ENCODE assay signal across 26 cellular contexts in genomic region chr5:147713550-147714295, GRCh38.
DNase-seq lines count a peak whose midpoint lies in the region; ATAC-seq and TF ChIP-seq lines count a peak whose summit lies in the region.
"Had no signal": no experiment of that assay in that cellular context is flagged by ENCODE, and none has a peak within 500 bp of the region (broad histone marks: within the 10 kb centered on the region; RNA-seq: fewer than 3 reads in every experiment).

No MANE protein-coding gene starts in this region.

- 78 to 83% methylated on average over 5 of the region's 5 CpGs for WGBS in thyroid gland, 2 donors

- H2AFZ ChIP-seq in Karpas-422 (ENCODE audit: low read length): no peak overlapping the region

- peak overlapping the region; percentile 39 for H3K4me3 ChIP-seq in DOHH2 (ENCODE audit: low read length)
- 0 out of 2 replicates have a peak overlapping the region, but pooled peaks have one; percentile 4 for H3K4me3 ChIP-seq in Karpas-422 (ENCODE audit: low read length)
- H3K4me3 ChIP-seq in thyroid gland (replicated peaks in 1 of 3): no peak overlapping the region
- H3K4me3 ChIP-seq: cardiac muscle cell, esophagus squamous epithelium, prostate gland, sigmoid colon had no signal

- H3K27ac Mint-ChIP-seq in central memory CD8-positive, alpha-beta T cell (ENCODE audit: low read depth): peak overlapping the region; percentile 5
- H3K27ac Mint-ChIP-seq in natural killer cell: peak overlapping the region; percentile 76 to 86
- H3K27ac Mint-ChIP-seq: activated CD4-positive, alpha-beta memory T cell treated with anti-CD3 and anti-CD28 coated beads for 36 hours; activated naive CD4-positive, alpha-beta T cell treated with anti-CD3 and anti-CD28 coated beads, Interleukin-2, amount 50 U/mL, for 24 hours; activated T-helper 2 cell treated with anti-CD3 and anti-CD28 coated beads, Interferon-gamma antibody, Interleukin-2, Interleukin-4, amounts not matched to agents 10 μg/mL and 5 μg/mL and 100 μg/mL, durations not matched to agents 14 hours and 24 hours and 36 hours; CD4-positive, alpha-beta memory T cell; stimulated activated naive B cell treated with anti-CD40 and anti-IgM and Interleukin-4, amounts not matched to agents 10 μg/mL and 1 μg/mL and 100 μg/mL, for 72 hours had no signal

- no peak for TF ChIP-seq POLR2A in thyroid gland (IDR thresholded peaks at IDR 0.05)

- 0 out of 2 replicates have a peak, but pooled peaks cover 2% of the 10 kb centered on the region for H3F3A ChIP-seq in DOHH2 (ENCODE audit: control insufficient read depth, insufficient read depth)

- no peak overlapping the region for H3K9ac ChIP-seq in Karpas-422 (ENCODE audit: low read length)

- H3K27me3 ChIP-seq in DOHH2 (ENCODE audit: control insufficient read depth, low read length) (no peaks in the 10 kb centered on the region), Karpas-422 (ENCODE audit: low read length) (no peaks in the 10 kb centered on the region), thyroid gland (no peaks in the 10 kb centered on the region)
- H3K27me3 ChIP-seq: cardiac muscle cell, esophagus squamous epithelium, sigmoid colon had no signal

- no peak overlapping the region for H3K27ac ChIP-seq in DOHH2 (ENCODE audit: low read depth, low read length)
- H3K27ac ChIP-seq in Karpas-422 (ENCODE audit: low read length): peak overlapping the region; percentile 52; the same call in 1 of the 2 replicates
- H3K27ac ChIP-seq in thyroid gland: no peak overlapping the region
- H3K27ac ChIP-seq: cardiac muscle cell, esophagus squamous epithelium, prostate gland, sigmoid colon had no signal

- DNase-seq in Karpas-422 (peak; percentile 44), natural killer cell (no peak), thyroid gland (no peak), NK-92 (lab: John Stamatoyannopoulos, UW; ENCODE audit: unreplicated experiment) (no peak), NCI-H2107 treated with DMSO at 0.1 percent for 48 hours (lab: John Stamatoyannopoulos, UW; ENCODE audit: unreplicated experiment) (no peak)
- no peak for DNase-seq in central memory CD8-positive, alpha-beta T cell (ENCODE audit: low spot score in 2 of 2)
- DNase-seq: activated CD4-positive, alpha-beta memory T cell treated with anti-CD3 and anti-CD28 coated beads for 36 hours; activated CD4-positive, CD25-positive, alpha-beta regulatory T cell; activated CD8-positive, alpha-beta memory T cell treated with anti-CD3 and anti-CD28 coated beads, Interleukin-2, amount 50 U/mL, for 48 hours; anterior cingulate cortex; CD4-positive, alpha-beta memory T cell; cortex of kidney; esophagus squamous epithelium; H7; KBM-7; left cardiac atrium; NCI-H1436 treated with DMSO at 0.1 percent for 48 hours; NCI-H2171; NCI-H524; sigmoid colon; stimulated activated naive B cell treated with anti-CD40 and anti-IgM and Interleukin-4, amounts not matched to agents 10 μg/mL and 1 μg/mL and 100 μg/mL, for 72 hours had no signal

- no peaks in the 10 kb centered on the region for H3K79me2 ChIP-seq in DOHH2 (ENCODE audit: control insufficient read depth, low read length)
- H3K79me2 ChIP-seq in Karpas-422 (ENCODE audit: low read length): peaks cover 59% of the 10 kb centered on the region

- no peaks in the 10 kb centered on the region for H3K9me2 ChIP-seq in DOHH2 (replicated peaks; ENCODE audit: control insufficient read depth, low read length)
- H3K9me2 ChIP-seq in Karpas-422 (replicated peaks; ENCODE audit: insufficient read depth, low read length): no peaks in the 10 kb centered on the region

- no peaks in the 10 kb centered on the region for H3K36me3 Mint-ChIP-seq in central memory CD8-positive, alpha-beta T cell (ENCODE audit: insufficient read depth)
- no peaks in the 10 kb centered on the region for H3K36me3 Mint-ChIP-seq in natural killer cell
- H3K36me3 Mint-ChIP-seq: activated CD4-positive, alpha-beta memory T cell treated with anti-CD3 and anti-CD28 coated beads for 36 hours; activated naive CD4-positive, alpha-beta T cell treated with anti-CD3 and anti-CD28 coated beads, Interleukin-2, amount 50 U/mL, for 24 hours; CD4-positive, alpha-beta memory T cell; stimulated activated naive B cell treated with anti-CD40 and anti-IgM and Interleukin-4, amounts not matched to agents 10 μg/mL and 1 μg/mL and 100 μg/mL, for 72 hours had no signal

- peaks cover 19% of the 10 kb centered on the region for H3K4me1 ChIP-seq in DOHH2 (ENCODE audit: control insufficient read depth, low read length)
- H3K4me1 ChIP-seq in Karpas-422 (ENCODE audit: low read length): peaks cover 31% of the 10 kb centered on the region
- no peaks in the 10 kb centered on the region for H3K4me1 ChIP-seq in thyroid gland
- H3K4me1 ChIP-seq: esophagus squamous epithelium, prostate gland, sigmoid colon had no signal

- H3K9me3 Mint-ChIP-seq in central memory CD8-positive, alpha-beta T cell: no peaks in the 10 kb centered on the region
- H3K9me3 Mint-ChIP-seq in natural killer cell: no peaks in the 10 kb centered on the region
- H3K9me3 Mint-ChIP-seq: activated CD4-positive, alpha-beta memory T cell treated with anti-CD3 and anti-CD28 coated beads for 36 hours; activated naive CD4-positive, alpha-beta T cell treated with anti-CD3 and anti-CD28 coated beads, Interleukin-2, amount 50 U/mL, for 24 hours; activated T-helper 2 cell treated with anti-CD3 and anti-CD28 coated beads, Interferon-gamma antibody, Interleukin-2, Interleukin-4, amounts not matched to agents 10 μg/mL and 5 μg/mL and 100 μg/mL, durations not matched to agents 14 hours and 24 hours and 36 hours; stimulated activated naive B cell treated with anti-CD40 and anti-IgM and Interleukin-4, amounts not matched to agents 10 μg/mL and 1 μg/mL and 100 μg/mL, for 72 hours had no signal

- H3K9me3 ChIP-seq in DOHH2 (ENCODE audit: control insufficient read depth, insufficient read depth, low read length) (no peaks in the 10 kb centered on the region), Karpas-422 (ENCODE audit: low read length) (no peaks in the 10 kb centered on the region), thyroid gland (no peaks in the 10 kb centered on the region)
- H3K9me3 ChIP-seq: esophagus squamous epithelium, prostate gland, sigmoid colon had no signal

- H3K27me3 Mint-ChIP-seq in central memory CD8-positive, alpha-beta T cell: no peaks in the 10 kb centered on the region
- H3K27me3 Mint-ChIP-seq in natural killer cell (ENCODE audit: low read depth in 2 of 2): no peaks in the 10 kb centered on the region
- H3K27me3 Mint-ChIP-seq: activated CD4-positive, alpha-beta memory T cell treated with anti-CD3 and anti-CD28 coated beads for 36 hours; activated naive CD4-positive, alpha-beta T cell treated with anti-CD3 and anti-CD28 coated beads, Interleukin-2, amount 50 U/mL, for 24 hours; CD4-positive, alpha-beta memory T cell; stimulated activated naive B cell treated with anti-CD40 and anti-IgM and Interleukin-4, amounts not matched to agents 10 μg/mL and 1 μg/mL and 100 μg/mL, for 72 hours had no signal

- H3K4me3 Mint-ChIP-seq in central memory CD8-positive, alpha-beta T cell: peak overlapping the region; percentile 26
- peak overlapping the region; percentile 93 for H3K4me3 Mint-ChIP-seq in natural killer cell
- H3K4me3 Mint-ChIP-seq: activated CD4-positive, alpha-beta memory T cell treated with anti-CD3 and anti-CD28 coated beads for 36 hours; activated naive CD4-positive, alpha-beta T cell treated with anti-CD3 and anti-CD28 coated beads, Interleukin-2, amount 50 U/mL, for 24 hours; CD4-positive, alpha-beta memory T cell had no signal

- H3K4me1 Mint-ChIP-seq in central memory CD8-positive, alpha-beta T cell: peaks cover 19% of the 10 kb centered on the region
- peaks cover 35 to 38% of the 10 kb centered on the region in 2 donors for H3K4me1 Mint-ChIP-seq in natural killer cell

- no peaks in the 10 kb centered on the region for H3K36me3 ChIP-seq in DOHH2 (ENCODE audit: control insufficient read depth, low read length)
- no peaks in the 10 kb centered on the region for H3K36me3 ChIP-seq in Karpas-422 (ENCODE audit: insufficient read depth, low read length)
- no peaks in the 10 kb centered on the region for H3K36me3 ChIP-seq in thyroid gland
- H3K36me3 ChIP-seq: cardiac muscle cell, esophagus squamous epithelium, prostate gland, sigmoid colon had no signal

- intact Hi-C loops in natural killer cell (cut with micrococcal nuclease) (loop anchor here (5.0 kb wide), 1 partner anchor 94 kb away; no protein-coding TSS in a partner anchor), thyroid gland (cut with DNase I) (no loop called here)

- no peaks in the 10 kb centered on the region for H4K20me1 ChIP-seq in DOHH2 (ENCODE audit: control insufficient read depth, insufficient read depth, low read depth, low read length)
- H4K20me1 ChIP-seq in Karpas-422 (ENCODE audit: insufficient read depth, low read depth, low read length): no peaks in the 10 kb centered on the region

- no peak for ATAC-seq in central memory CD8-positive, alpha-beta T cell (replicated peaks; ENCODE audit: extremely low read depth, poor library complexity, severe bottlenecking)
- ATAC-seq in natural killer cell: peak in 2 of 3 donors; percentile 43 to 57
- ATAC-seq: left cardiac atrium; stimulated activated naive B cell treated with anti-CD40 and anti-IgM and Interleukin-4, amounts not matched to agents 10 μg/mL and 1 μg/mL and 100 μg/mL, for 72 hours had no signal

- H3K4me2 ChIP-seq in DOHH2 (ENCODE audit: low read length) (peak overlapping the region; percentile 64), Karpas-422 (ENCODE audit: low read depth, low read length, poor library complexity, severe bottlenecking) (peak overlapping the region; percentile 56)

- TF ChIP-seq CTCF in DOHH2 (IDR thresholded peaks at IDR 0.05; ENCODE audit: low read depth, low read length, poor library complexity, severe bottlenecking) (no peak), natural killer cell (IDR thresholded peaks at IDR 0.05) (no peak), thyroid gland (IDR thresholded peaks at IDR 0.05) (no peak)

Comparison
In these comparisons a context has a peak if more than half of its experiments do, and no peak if none do; other contexts are left out.
1. H3K4me3 ChIP-seq: peak in DOHH2 (single experiment) and Karpas-422 (single experiment); none in thyroid gland (0 of 3).